19 cellular contexts compared by ENCODE assay signal in genomic region chr6:83958250-83958685, GRCh38.
DNase-seq lines count a peak whose midpoint lies in the region; ATAC-seq, FAIRE-seq and TF ChIP-seq lines count a peak whose summit lies in the region.
"Had no signal": no experiment of that assay in that cellular context is flagged by ENCODE, and none has a peak within 500 bp of the region (broad histone marks: within the 10 kb centered on the region; RNA-seq: fewer than 3 reads in every experiment).

No MANE protein-coding gene starts in this region.

- no peaks in the 10 kb centered on the region for H3K36me3 ChIP-seq in brain microvascular endothelial cell (replicated peaks)

- TF ChIP-seq CTCF in brain microvascular endothelial cell (IDR thresholded peaks at IDR 0.05; ENCODE audit: low read depth, low read length, missing control alignments), result no peak

- H3K27ac ChIP-seq in brain microvascular endothelial cell, result no peak overlapping the region
- H3K27ac ChIP-seq: esophagus muscularis mucosa, right lobe of liver, WERI-Rb-1 had no signal

- H3K27me3 ChIP-seq in brain microvascular endothelial cell (replicated peaks), result no peaks in the 10 kb centered on the region
- H3K27me3 ChIP-seq: esophagus muscularis mucosa, right lobe of liver had no signal

- in situ Hi-C loops in brain microvascular endothelial cell (cut with HindIII; ENCODE audit: low pct_ligation_motif_present, low sequenced_read_pairs), result no loop called here

- ATAC-seq in HG03097 (IDR thresholded peaks at IDR 0.05; ENCODE audit: low FRiP score, unreplicated experiment), result no peak
- ATAC-seq: GM23338, right lobe of liver had no signal

- FAIRE-seq in RCC 7860 (lab: Jason Lieb, UNC), result peak; percentile 46

- DNase-seq in HCEC 1CT (peak; percentile 3), RCC 7860 (ENCODE audit: low spot score) (peak; percentile 36), brain microvascular endothelial cell (peak; percentile 26), myocyte (ENCODE audit: low read depth) (peak; percentile 3), hippocampal formation (lab: John Stamatoyannopoulos, UW) (no peak), KG1 (lab: John Stamatoyannopoulos, UW) (no peak), HuH-7.5 (ENCODE audit: low spot score) (no peak)
- DNase-seq: activated CD4-positive, alpha-beta T cell treated with anti-CD3 and anti-CD28 coated beads, Interleukin-2, amount 50 U/mL, for 1 hour; DND-41; midbrain; NCI-H2171 treated with DMSO at 0.1 percent for 48 hours; NCI-H69; nephron progenitor cell; posterior cingulate gyrus; right lobe of liver; WERI-Rb-1 had no signal

- no peak overlapping the region for H3K4me3 ChIP-seq in brain microvascular endothelial cell (ENCODE audit: low read depth, low read length)
- H3K4me3 ChIP-seq: esophagus muscularis mucosa, GM23338, right lobe of liver had no signal

Comparison
In these comparisons a context has a peak if more than half of its experiments do, and no peak if none do; other contexts are left out.
1. DNase-seq: peak in HCEC 1CT (single experiment), RCC 7860 (single experiment), brain microvascular endothelial cell (single experiment) and myocyte (single experiment); none in hippocampal formation (0 of 2), KG1 (single experiment) and HuH-7.5 (single experiment).